In genomic region chr6:132218063-132218696, GRCh38 we compare ENCODE assay signal across 8 cellular contexts.
DNase-seq lines count a peak whose midpoint lies in the region; ATAC-seq and TF ChIP-seq lines count a peak whose summit lies in the region.

No MANE protein-coding gene starts in this region.

- no TSS peak for BruUV-seq in Caco-2 (replicated peaks; lab: Mats Ljungman, UMichigan)

- peaks cover 4% of the 10 kb centered on the region for H3K27me3 Mint-ChIP-seq in Caco-2 (ENCODE audit: insufficient read depth, unreplicated experiment)

- no peaks in the 10 kb centered on the region for H3K4me1 Mint-ChIP-seq in Caco-2 (ENCODE audit: low read depth, unreplicated experiment)

- CTCF ChIA-PET in Caco-2 (lab: Charles Lee) = interaction anchor here (1.0 to 1.9 kb wide), 4 partner anchors 22 to 303 kb away, joined by 3 to 12 read pairs (median 6); no protein-coding TSS in a partner anchor

- H3K36me3 ChIP-seq in Caco-2 (ENCODE audit: control insufficient read depth, insufficient read depth, low read length) = no peaks in the 10 kb centered on the region
- H3K36me3 ChIP-seq in mucosa of descending colon (ENCODE audit: low read depth) = no peaks in the 10 kb centered on the region

- no peak for DNase-seq in Caco-2
- peak; percentile 29 for DNase-seq in amniotic stem cell (lab: John Stamatoyannopoulos, UW)
- DNase-seq in kidney tubule cell (ENCODE audit: low spot score) = peak; percentile 36
- DNase-seq in mucosa of descending colon = no peak
- no peak for DNase-seq in NCI-H526 treated with DMSO at 0.1 percent for 48 hours (lab: John Stamatoyannopoulos, UW)
- DNase-seq in COLO668 (lab: John Stamatoyannopoulos, UW; ENCODE audit: unreplicated experiment) = no peak

- ATAC-seq in mucosa of descending colon = no peak
- no peak for ATAC-seq in HG03135 (IDR thresholded peaks at IDR 0.05; ENCODE audit: unreplicated experiment)

- H3K9me3 Mint-ChIP-seq in Caco-2 (ENCODE audit: unreplicated experiment) = no peaks in the 10 kb centered on the region

- TF ChIP-seq RAD21 in Ishikawa (IDR thresholded peaks at IDR 0.05; ENCODE audit: low read depth) = peak; percentile 57

- TF ChIP-seq CTCF in Caco-2 (IDR thresholded peaks at IDR 0.05; ENCODE audit: insufficient read depth in 1 of 2, low read depth in 1 of 2, low read length in 1 of 2, severe bottlenecking in 1 of 2, unreplicated experiment in 1 of 2) (peak; percentile 32 to 41), mucosa of descending colon (IDR thresholded peaks at IDR 0.05) (no peak)

- no peak for TF ChIP-seq EP300 in Ishikawa (IDR thresholded peaks at IDR 0.05; ENCODE audit: borderline replicate concordance)

- H3K27me3 ChIP-seq in Caco-2 (replicated peaks; ENCODE audit: control insufficient read depth, insufficient read depth, low read length) = no peaks in the 10 kb centered on the region

- H3K4me3 ChIP-seq in Caco-2 (ENCODE audit: low read depth, low read length) (no peak overlapping the region), mucosa of descending colon (no peak overlapping the region)

- H3K4me3 Mint-ChIP-seq in Caco-2 (ENCODE audit: unreplicated experiment) = no peak overlapping the region

- H3K27ac Mint-ChIP-seq in Caco-2 (ENCODE audit: unreplicated experiment) = no peak overlapping the region

- no peaks in the 10 kb centered on the region for H3K36me3 Mint-ChIP-seq in Caco-2 (ENCODE audit: insufficient read depth, unreplicated experiment)

- H3K4me1 ChIP-seq in Caco-2 (no peaks in the 10 kb centered on the region), mucosa of descending colon (ENCODE audit: low read depth) (no peaks in the 10 kb centered on the region)

- intact Hi-C loops in Caco-2 (cut with micrococcal nuclease; ENCODE audit: unreplicated experiment) (loop anchor here (1.0 to 2.0 kb wide), 2 partner anchors 57 to 293 kb away; no protein-coding TSS in a partner anchor), mucosa of descending colon (cut with DNase I, micrococcal nuclease) (loop anchor here (5.0 to 10.0 kb wide), 2 partner anchors 291 to 293 kb away; no protein-coding TSS in a partner anchor)

- POLR2A ChIA-PET in Caco-2 (lab: Charles Lee) = no interaction called here

- no peaks in the 10 kb centered on the region for H3K9me3 ChIP-seq in Caco-2
- no peaks in the 10 kb centered on the region for H3K9me3 ChIP-seq in mucosa of descending colon

TF ChIP-seq in Ishikawa, 13 proteins besides CTCF, POLR2A, EP300 and RAD21:
- TF ChIP-seq FOXM1 (IDR thresholded peaks at IDR 0.05; ENCODE audit: borderline replicate concordance, low read depth) (no peak), TEAD4 (IDR thresholded peaks at IDR 0.05) (no peak), CREB1 (IDR thresholded peaks at IDR 0.05; ENCODE audit: low read depth) (no peak), TCF12 (IDR thresholded peaks at IDR 0.05; ENCODE audit: low read depth) (no peak), MAX (IDR thresholded peaks at IDR 0.05) (no peak)

Comparison
In these comparisons a context has a peak if more than half of its experiments do, and no peak if none do; other contexts are left out.
1. DNase-seq: peak in amniotic stem cell (single experiment) and kidney tubule cell (single experiment); none in Caco-2 (0 of 2), mucosa of descending colon (0 of 3), NCI-H526 treated with DMSO at 0.1 percent for 48 hours (single experiment) and COLO668 (single experiment).